1 cellular context compared by ENCODE assay signal in the genomic region with DNA sequence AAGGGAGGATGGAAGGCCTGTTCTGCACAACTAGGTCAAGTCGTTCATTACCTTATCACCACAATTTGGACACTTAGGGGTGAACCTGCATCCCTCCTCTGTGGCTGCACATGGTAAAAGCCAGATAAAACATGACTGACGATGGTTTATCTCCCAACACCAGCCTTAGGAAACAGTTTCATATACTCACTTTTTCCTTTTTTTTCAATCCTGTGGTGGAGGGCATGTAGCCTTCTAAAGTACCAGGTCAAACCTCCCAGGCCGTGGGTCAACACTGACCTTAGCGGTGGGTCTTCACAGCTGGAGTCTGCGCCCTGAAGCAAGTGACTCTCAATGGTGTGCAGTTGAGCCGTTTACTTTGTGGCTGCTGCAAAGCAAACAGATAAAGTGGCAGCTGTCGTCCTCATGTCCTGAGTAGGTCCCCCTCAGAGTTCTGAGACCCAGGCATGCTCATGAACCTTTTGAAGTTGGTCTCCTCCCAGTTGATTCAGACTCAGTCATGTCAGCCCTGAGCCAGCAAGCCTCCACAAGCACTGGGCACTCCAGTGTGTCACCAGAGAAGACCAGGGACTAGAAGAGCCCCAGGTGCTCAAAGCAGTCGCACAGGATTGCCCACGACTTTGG.
TF ChIP-seq lines count a peak whose summit lies in the region.

No MANE protein-coding gene starts in this region.

TF ChIP-seq in HepG2, 621 proteins besides CTCF, POLR2A, EP300 and RAD21 (continued from another document and continues in another):
- TF ChIP-seq SNAPC2 (CRISPR knock-in tag; IDR thresholded peaks at IDR 0.05) (0 out of 2 replicates have a peak, but pooled peaks have one; percentile 24), KDM1A (CRISPR knock-in tag; IDR thresholded peaks at IDR 0.05) (0 out of 2 replicates have a peak, but pooled peaks have one; percentile 11), NR2F6 (IDR thresholded peaks at IDR 0.05) (peak; percentile 68), NR2F6 (CRISPR knock-in tag; IDR thresholded peaks at IDR 0.05) (peak; percentile 80), ZNF569 (CRISPR knock-in tag; IDR thresholded peaks at IDR 0.05; ENCODE audit: borderline replicate concordance) (no peak), SMARCC2 (IDR thresholded peaks at IDR 0.05) (no peak), ZNF7 (CRISPR knock-in tag; IDR thresholded peaks at IDR 0.05) (no peak), ZNF552 (CRISPR knock-in tag; IDR thresholded peaks at IDR 0.05; ENCODE audit: borderline replicate concordance) (no peak), ZNF510 (CRISPR knock-in tag; IDR thresholded peaks at IDR 0.05; ENCODE audit: low read depth) (no peak), ZNF34 (CRISPR knock-in tag; IDR thresholded peaks at IDR 0.05; ENCODE audit: borderline replicate concordance) (no peak), ZNF598 (CRISPR knock-in tag; IDR thresholded peaks at IDR 0.05; ENCODE audit: borderline replicate concordance) (no peak; the same call in 1 of the 2 replicates), FOSL1 (CRISPR knock-in tag; IDR thresholded peaks at IDR 0.05; ENCODE audit: borderline replicate concordance) (peak; percentile 36; the same call in 1 of the 2 replicates), HES4 (CRISPR knock-in tag; IDR thresholded peaks at IDR 0.05; ENCODE audit: borderline replicate concordance) (no peak), NFYC (CRISPR knock-in tag; IDR thresholded peaks at IDR 0.05) (no peak), ZNF496 (CRISPR knock-in tag; IDR thresholded peaks at IDR 0.05; ENCODE audit: insufficient replicate concordance) (no peak), THAP11 (CRISPR knock-in tag; IDR thresholded peaks at IDR 0.05) (peak; percentile 70), SYNCRIP (IDR thresholded peaks at IDR 0.05; ENCODE audit: insufficient read depth, low read depth, low read length) (no peak), ZNF20 (CRISPR knock-in tag; IDR thresholded peaks at IDR 0.05) (no peak), ZMAT3 (CRISPR knock-in tag; conservative IDR thresholded peaks at IDR 0.05) (no peak), AKAP8 (CRISPR knock-in tag; IDR thresholded peaks at IDR 0.05) (no peak; the same call in 1 of the 2 replicates), ZNF564 (CRISPR knock-in tag; IDR thresholded peaks at IDR 0.05) (no peak), ZNF878 (CRISPR knock-in tag; IDR thresholded peaks at IDR 0.05) (0 out of 2 replicates have a peak, but pooled peaks have one; percentile 62), GABPB1 (CRISPR knock-in tag; IDR thresholded peaks at IDR 0.05) (no peak), TAF1 (CRISPR knock-in tag; IDR thresholded peaks at IDR 0.05) (peak; percentile 24; the same call in 1 of the 2 replicates), ZNF792 (CRISPR knock-in tag; IDR thresholded peaks at IDR 0.05) (peak; percentile 90), ATF7-NPFF (CRISPR knock-in tag; IDR thresholded peaks at IDR 0.05; ENCODE audit: low read depth) (peak; percentile 29; the same call in 1 of the 2 replicates), HDAC1 (CRISPR knock-in tag; IDR thresholded peaks at IDR 0.05) (peak; percentile 86), ZNF883 (CRISPR knock-in tag; IDR thresholded peaks at IDR 0.05; ENCODE audit: not compliant biosample characterization) (no peak)
- TF ChIP-seq, protein P1, sequence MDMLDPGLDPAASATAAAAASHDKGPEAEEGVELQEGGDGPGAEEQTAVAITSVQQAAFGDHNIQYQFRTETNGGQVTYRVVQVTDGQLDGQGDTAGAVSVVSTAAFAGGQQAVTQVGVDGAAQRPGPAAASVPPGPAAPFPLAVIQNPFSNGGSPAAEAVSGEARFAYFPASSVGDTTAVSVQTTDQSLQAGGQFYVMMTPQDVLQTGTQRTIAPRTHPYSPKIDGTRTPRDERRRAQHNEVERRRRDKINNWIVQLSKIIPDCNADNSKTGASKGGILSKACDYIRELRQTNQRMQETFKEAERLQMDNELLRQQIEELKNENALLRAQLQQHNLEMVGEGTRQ (IDR thresholded peaks at IDR 0.05; ENCODE audit: low read depth, low read length): no peak
- TF ChIP-seq, protein P1 (CRISPR knock-in tag; IDR thresholded peaks at IDR 0.05; ENCODE audit: borderline replicate concordance): no peak
- TF ChIP-seq, protein P2, sequence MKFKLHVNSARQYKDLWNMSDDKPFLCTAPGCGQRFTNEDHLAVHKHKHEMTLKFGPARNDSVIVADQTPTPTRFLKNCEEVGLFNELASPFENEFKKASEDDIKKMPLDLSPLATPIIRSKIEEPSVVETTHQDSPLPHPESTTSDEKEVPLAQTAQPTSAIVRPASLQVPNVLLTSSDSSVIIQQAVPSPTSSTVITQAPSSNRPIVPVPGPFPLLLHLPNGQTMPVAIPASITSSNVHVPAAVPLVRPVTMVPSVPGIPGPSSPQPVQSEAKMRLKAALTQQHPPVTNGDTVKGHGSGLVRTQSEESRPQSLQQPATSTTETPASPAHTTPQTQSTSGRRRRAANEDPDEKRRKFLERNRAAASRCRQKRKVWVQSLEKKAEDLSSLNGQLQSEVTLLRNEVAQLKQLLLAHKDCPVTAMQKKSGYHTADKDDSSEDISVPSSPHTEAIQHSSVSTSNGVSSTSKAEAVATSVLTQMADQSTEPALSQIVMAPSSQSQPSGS (CRISPR knock-in tag; IDR thresholded peaks at IDR 0.05): peak; percentile 56; the same call in 1 of the 2 replicates
- TF ChIP-seq, protein P3, sequence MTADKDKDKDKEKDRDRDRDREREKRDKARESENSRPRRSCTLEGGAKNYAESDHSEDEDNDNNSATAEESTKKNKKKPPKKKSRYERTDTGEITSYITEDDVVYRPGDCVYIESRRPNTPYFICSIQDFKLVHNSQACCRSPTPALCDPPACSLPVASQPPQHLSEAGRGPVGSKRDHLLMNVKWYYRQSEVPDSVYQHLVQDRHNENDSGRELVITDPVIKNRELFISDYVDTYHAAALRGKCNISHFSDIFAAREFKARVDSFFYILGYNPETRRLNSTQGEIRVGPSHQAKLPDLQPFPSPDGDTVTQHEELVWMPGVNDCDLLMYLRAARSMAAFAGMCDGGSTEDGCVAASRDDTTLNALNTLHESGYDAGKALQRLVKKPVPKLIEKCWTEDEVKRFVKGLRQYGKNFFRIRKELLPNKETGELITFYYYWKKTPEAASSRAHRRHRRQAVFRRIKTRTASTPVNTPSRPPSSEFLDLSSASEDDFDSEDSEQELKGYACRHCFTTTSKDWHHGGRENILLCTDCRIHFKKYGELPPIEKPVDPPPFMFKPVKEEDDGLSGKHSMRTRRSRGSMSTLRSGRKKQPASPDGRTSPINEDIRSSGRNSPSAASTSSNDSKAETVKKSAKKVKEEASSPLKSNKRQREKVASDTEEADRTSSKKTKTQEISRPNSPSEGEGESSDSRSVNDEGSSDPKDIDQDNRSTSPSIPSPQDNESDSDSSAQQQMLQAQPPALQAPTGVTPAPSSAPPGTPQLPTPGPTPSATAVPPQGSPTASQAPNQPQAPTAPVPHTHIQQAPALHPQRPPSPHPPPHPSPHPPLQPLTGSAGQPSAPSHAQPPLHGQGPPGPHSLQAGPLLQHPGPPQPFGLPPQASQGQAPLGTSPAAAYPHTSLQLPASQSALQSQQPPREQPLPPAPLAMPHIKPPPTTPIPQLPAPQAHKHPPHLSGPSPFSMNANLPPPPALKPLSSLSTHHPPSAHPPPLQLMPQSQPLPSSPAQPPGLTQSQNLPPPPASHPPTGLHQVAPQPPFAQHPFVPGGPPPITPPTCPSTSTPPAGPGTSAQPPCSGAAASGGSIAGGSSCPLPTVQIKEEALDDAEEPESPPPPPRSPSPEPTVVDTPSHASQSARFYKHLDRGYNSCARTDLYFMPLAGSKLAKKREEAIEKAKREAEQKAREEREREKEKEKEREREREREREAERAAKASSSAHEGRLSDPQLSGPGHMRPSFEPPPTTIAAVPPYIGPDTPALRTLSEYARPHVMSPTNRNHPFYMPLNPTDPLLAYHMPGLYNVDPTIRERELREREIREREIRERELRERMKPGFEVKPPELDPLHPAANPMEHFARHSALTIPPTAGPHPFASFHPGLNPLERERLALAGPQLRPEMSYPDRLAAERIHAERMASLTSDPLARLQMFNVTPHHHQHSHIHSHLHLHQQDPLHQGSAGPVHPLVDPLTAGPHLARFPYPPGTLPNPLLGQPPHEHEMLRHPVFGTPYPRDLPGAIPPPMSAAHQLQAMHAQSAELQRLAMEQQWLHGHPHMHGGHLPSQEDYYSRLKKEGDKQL (CRISPR knock-in tag; IDR thresholded peaks at IDR 0.05; ENCODE audit: low read depth): peak; percentile 79
- TF ChIP-seq, protein P4, sequence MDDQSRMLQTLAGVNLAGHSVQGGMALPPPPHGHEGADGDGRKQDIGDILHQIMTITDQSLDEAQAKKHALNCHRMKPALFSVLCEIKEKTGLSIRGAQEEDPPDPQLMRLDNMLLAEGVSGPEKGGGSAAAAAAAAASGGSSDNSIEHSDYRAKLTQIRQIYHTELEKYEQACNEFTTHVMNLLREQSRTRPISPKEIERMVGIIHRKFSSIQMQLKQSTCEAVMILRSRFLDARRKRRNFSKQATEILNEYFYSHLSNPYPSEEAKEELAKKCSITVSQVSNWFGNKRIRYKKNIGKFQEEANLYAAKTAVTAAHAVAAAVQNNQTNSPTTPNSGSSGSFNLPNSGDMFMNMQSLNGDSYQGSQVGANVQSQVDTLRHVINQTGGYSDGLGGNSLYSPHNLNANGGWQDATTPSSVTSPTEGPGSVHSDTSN (CRISPR knock-in tag; IDR thresholded peaks at IDR 0.05; ENCODE audit: borderline replicate concordance): no peak
- TF ChIP-seq, protein P5, sequence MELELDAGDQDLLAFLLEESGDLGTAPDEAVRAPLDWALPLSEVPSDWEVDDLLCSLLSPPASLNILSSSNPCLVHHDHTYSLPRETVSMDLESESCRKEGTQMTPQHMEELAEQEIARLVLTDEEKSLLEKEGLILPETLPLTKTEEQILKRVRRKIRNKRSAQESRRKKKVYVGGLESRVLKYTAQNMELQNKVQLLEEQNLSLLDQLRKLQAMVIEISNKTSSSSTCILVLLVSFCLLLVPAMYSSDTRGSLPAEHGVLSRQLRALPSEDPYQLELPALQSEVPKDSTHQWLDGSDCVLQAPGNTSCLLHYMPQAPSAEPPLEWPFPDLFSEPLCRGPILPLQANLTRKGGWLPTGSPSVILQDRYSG (CRISPR knock-in tag; IDR thresholded peaks at IDR 0.05): 0 out of 2 replicates have a peak, but pooled peaks have one; percentile 44
- TF ChIP-seq, protein P6, sequence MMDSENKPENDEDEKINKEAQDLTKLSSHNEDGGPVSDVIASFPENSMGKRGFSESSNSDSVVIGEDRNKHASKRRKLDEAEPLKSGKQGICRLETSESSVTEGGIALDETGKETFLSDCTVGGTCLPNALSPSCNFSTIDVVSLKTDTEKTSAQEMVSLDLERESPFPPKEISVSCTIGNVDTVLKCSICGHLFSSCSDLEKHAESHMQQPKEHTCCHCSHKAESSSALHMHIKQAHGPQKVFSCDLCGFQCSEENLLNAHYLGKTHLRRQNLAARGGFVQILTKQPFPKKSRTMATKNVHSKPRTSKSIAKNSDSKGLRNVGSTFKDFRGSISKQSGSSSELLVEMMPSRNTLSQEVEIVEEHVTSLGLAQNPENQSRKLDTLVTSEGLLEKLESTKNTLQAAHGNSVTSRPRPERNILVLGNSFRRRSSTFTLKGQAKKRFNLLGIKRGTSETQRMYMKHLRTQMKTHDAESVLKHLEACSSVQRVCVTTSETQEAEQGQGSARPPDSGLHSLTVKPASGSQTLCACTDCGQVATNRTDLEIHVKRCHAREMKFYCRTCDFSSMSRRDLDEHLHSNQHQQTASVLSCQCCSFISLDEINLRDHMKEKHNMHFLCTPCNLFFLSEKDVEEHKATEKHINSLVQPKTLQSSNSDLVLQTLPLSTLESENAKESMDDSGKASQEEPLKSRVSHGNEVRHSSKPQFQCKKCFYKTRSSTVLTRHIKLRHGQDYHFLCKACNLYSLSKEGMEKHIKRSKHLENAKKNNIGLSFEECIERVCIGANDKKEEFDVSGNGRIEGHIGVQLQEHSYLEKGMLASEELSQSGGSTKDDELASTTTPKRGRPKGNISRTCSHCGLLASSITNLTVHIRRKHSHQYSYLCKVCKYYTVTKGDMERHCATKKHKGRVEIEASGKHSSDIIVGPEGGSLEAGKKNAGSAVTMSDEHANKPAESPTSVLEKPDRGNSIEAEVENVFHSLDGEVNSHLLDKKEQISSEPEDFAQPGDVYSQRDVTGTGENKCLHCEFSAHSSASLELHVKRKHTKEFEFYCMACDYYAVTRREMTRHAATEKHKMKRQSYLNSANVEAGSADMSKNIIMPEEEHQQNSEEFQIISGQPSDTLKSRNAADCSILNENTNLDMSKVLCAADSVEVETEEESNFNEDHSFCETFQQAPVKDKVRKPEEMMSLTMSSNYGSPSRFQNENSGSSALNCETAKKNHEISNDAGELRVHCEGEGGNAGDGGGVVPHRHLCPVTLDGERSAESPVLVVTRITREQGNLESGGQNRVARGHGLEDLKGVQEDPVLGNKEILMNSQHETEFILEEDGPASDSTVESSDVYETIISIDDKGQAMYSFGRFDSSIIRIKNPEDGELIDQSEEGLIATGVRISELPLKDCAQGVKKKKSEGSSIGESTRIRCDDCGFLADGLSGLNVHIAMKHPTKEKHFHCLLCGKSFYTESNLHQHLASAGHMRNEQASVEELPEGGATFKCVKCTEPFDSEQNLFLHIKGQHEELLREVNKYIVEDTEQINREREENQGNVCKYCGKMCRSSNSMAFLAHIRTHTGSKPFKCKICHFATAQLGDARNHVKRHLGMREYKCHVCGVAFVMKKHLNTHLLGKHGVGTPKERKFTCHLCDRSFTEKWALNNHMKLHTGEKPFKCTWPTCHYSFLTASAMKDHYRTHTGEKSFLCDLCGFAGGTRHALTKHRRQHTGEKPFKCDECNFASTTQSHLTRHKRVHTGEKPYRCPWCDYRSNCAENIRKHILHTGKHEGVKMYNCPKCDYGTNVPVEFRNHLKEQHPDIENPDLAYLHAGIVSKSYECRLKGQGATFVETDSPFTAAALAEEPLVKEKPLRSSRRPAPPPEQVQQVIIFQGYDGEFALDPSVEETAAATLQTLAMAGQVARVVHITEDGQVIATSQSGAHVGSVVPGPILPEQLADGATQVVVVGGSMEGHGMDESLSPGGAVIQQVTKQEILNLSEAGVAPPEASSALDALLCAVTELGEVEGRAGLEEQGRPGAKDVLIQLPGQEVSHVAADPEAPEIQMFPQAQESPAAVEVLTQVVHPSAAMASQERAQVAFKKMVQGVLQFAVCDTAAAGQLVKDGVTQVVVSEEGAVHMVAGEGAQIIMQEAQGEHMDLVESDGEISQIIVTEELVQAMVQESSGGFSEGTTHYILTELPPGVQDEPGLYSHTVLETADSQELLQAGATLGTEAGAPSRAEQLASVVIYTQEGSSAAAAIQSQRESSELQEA (CRISPR knock-in tag; IDR thresholded peaks at IDR 0.05; ENCODE audit: not compliant biosample characterization): no peak
- TF ChIP-seq, protein P7, sequence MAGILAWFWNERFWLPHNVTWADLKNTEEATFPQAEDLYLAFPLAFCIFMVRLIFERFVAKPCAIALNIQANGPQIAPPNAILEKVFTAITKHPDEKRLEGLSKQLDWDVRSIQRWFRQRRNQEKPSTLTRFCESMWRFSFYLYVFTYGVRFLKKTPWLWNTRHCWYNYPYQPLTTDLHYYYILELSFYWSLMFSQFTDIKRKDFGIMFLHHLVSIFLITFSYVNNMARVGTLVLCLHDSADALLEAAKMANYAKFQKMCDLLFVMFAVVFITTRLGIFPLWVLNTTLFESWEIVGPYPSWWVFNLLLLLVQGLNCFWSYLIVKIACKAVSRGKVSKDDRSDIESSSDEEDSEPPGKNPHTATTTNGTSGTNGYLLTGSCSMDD (CRISPR knock-in tag; IDR thresholded peaks at IDR 0.05): no peak
